ENCODE assay signal across 1 cellular context in the genomic region with DNA sequence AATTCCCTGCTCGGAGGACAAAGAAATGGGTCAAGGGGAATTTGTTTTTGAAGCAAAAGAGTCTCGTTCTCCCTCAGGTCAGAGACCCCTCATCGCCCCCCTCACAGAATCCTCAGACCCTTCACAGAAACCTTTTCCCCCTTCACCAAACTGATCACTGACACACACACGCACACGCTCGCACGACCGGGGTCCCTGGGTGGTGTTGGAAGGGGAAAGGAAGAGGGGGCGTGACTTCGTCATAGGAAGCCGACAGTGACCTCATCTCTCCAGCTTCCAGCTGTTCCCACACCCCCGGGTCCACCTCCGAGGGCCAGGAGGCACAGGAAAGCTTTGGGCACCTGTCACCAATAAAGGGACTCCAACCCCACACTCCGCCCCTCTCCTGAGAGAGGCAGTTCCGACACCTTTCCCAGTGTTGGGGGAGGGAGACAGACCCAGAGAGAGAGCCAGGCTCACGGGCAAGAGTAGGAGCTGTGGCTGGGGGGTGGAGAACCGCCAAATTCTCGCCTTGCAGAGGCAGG.
TF ChIP-seq lines count a peak whose summit lies in the region.

No MANE protein-coding gene starts in this region.

TF ChIP-seq in endothelial cell of umbilical vein, 7 proteins besides CTCF, POLR2A, EP300 and RAD21:
- TF ChIP-seq JUN (IDR thresholded peaks at IDR 0.05; ENCODE audit: borderline replicate concordance, insufficient read depth, insufficient read length, low read depth), result peak; percentile 33
- TF ChIP-seq, protein P1, sequence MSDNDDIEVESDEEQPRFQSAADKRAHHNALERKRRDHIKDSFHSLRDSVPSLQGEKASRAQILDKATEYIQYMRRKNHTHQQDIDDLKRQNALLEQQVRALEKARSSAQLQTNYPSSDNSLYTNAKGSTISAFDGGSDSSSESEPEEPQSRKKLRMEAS (IDR thresholded peaks at IDR 0.05; ENCODE audit: insufficient read depth, insufficient read length), result no peak
